ENCODE assay signal across 8 cellular contexts in the genomic region with DNA sequence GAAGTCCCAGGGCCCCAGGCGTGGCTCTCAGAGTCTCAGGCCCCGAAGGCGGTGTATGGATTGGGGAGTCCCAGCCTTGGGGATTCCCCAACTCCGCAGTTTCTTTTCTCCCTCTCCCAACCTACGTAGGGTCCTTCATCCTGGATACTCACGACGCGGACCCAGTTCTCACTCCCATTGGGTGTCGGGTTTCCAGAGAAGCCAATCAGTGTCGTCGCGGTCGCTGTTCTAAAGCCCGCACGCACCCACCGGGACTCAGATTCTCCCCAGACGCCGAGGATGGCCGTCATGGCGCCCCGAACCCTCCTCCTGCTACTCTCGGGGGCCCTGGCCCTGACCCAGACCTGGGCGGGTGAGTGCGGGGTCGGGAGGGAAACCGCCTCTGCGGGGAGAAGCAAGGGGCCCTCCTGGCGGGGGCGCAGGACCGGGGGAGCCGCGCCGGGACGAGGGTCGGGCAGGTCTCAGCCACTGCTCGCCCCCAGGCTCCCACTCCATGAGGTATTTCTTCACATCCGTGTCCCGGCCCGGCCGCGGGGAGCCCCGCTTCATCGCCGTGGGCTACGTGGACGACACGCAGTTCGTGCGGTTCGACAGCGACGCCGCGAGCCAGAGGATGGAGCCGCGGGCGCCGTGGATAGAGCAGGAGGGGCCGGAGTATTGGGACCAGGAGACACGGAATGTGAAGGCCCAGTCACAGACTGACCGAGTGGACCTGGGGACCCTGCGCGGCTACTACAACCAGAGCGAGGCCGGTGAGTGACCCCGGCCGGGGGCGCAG. TPM values are rescaled to one million over a fixed set of nuclear protein-coding genes. Genes with fewer than 3 reads are reported as not detected.
DNase-seq lines count a peak whose midpoint lies in the region; ATAC-seq, FAIRE-seq and TF ChIP-seq lines count a peak whose summit lies in the region.

A gene (plus strand): TSS at position 258 of the 778 bp plus-strand sequence. CDS start 22 bp downstream, at position 280.

- peak; percentile 95 to 96 for ATAC-seq in natural killer cell treated with Interleukin-12 subunit alpha and Interleukin-12 subunit beta and Interleukin-15 and Interleukin-18, amount 100 ng/mL, for 72 hours

- peak within 1 kb of the TSS; percentile 40 for H2AFZ ChIP-seq in Loucy (ENCODE audit: low read length)

- peaks cover 50% of the 10 kb centered on the region for H4K20me1 ChIP-seq in Loucy (ENCODE audit: insufficient read depth, low read length, poor library complexity, severe bottlenecking)

- FAIRE-seq in H54 (lab: Jason Lieb, UNC) = peak; percentile 27

- H3K9me3 ChIP-seq in Loucy (ENCODE audit: insufficient read depth, low read depth, low read length) = no peaks in the 10 kb centered on the region

- TF ChIP-seq CTCF in Loucy (conservative IDR thresholded peaks at IDR 0.05; ENCODE audit: low read length) (0 out of 2 replicates have a peak, but pooled peaks have one; percentile 9), fibroblast of pulmonary artery (IDR thresholded peaks at IDR 0.05; ENCODE audit: low read length, missing control alignments) (no peak)

- peak within 1 kb of the TSS; percentile 99 to 100 for H3K27ac Mint-ChIP-seq in natural killer cell treated with Interleukin-12 subunit alpha and Interleukin-12 subunit beta and Interleukin-15 and Interleukin-18, amount 100 ng/mL, for 72 hours

- H3K9ac ChIP-seq in Loucy (ENCODE audit: low read depth, low read length, poor library complexity, severe bottlenecking) = peak within 1 kb of the TSS; percentile 85

- no peaks in the 10 kb centered on the region for H3K27me3 Mint-ChIP-seq in natural killer cell treated with Interleukin-12 subunit alpha and Interleukin-12 subunit beta and Interleukin-15 and Interleukin-18, amount 100 ng/mL, for 72 hours

- peak within 1 kb of the TSS; percentile 99 for H3K4me3 Mint-ChIP-seq in natural killer cell treated with Interleukin-12 subunit alpha and Interleukin-12 subunit beta and Interleukin-15 and Interleukin-18, amount 100 ng/mL, for 72 hours

- H3K9me3 Mint-ChIP-seq in natural killer cell treated with Interleukin-12 subunit alpha and Interleukin-12 subunit beta and Interleukin-15 and Interleukin-18, amount 100 ng/mL, for 72 hours = no peaks in the 10 kb centered on the region

- TF ChIP-seq POLR2A in H54 (IDR thresholded peaks at IDR 0.05; ENCODE audit: low read depth, low read length) = peak; percentile 84
- peak; percentile 92 for TF ChIP-seq POLR2A in Raji (IDR thresholded peaks at IDR 0.05; ENCODE audit: insufficient read depth, low read depth, low read length)

- H3K36me3 ChIP-seq in Loucy (ENCODE audit: insufficient read depth, low read length) = peaks cover 30% of the 10 kb centered on the region; the same call in 1 of the 2 replicates

- peaks cover 54% of the 10 kb centered on the region for H3K79me2 ChIP-seq in Loucy (ENCODE audit: insufficient read depth, low read length)

- peak within 1 kb of the TSS; percentile 99 for H3K4me2 ChIP-seq in Loucy (ENCODE audit: low read depth, low read length, poor library complexity, severe bottlenecking)

- no peaks in the 10 kb centered on the region for H3K9me2 ChIP-seq in Loucy (replicated peaks; ENCODE audit: low read depth, low read length)

- DNase-seq in EL (peak; percentile 96), H54 (ENCODE audit: insufficient read length, low spot score) (peak; percentile 94), fibroblast of pulmonary artery (ENCODE audit: low read depth) (peak; percentile 96)
- DNase-seq in activated effector memory CD4-positive, alpha-beta T cell treated with Interleukin-2 at 50 U/mL for 16 hours = peak; percentile 88
- DNase-seq in natural killer cell treated with Interleukin-12 subunit alpha and Interleukin-12 subunit beta and Interleukin-15 and Interleukin-18, amount 100 ng/mL, for 72 hours (ENCODE audit: low spot score) = peak; percentile 94
- DNase-seq in stimulated activated naive CD4-positive, alpha-beta T cell treated with Interleukin-2 at 50 U/mL for 16 hours (lab: John Stamatoyannopoulos, UW) = peak; percentile 88

- H3K4me3 ChIP-seq in Loucy (ENCODE audit: low read length, poor library complexity, severe bottlenecking) = peak within 1 kb of the TSS; percentile 79
- H3K4me3 ChIP-seq in fibroblast of pulmonary artery (replicated peaks; ENCODE audit: low read depth, low read length) = peak within 1 kb of the TSS; percentile 84

- no peaks in the 10 kb centered on the region; the same call in 1 of the 2 replicates for H3F3A ChIP-seq in Loucy (ENCODE audit: low read depth)

- peaks cover 27% of the 10 kb centered on the region for H3K36me3 Mint-ChIP-seq in natural killer cell treated with Interleukin-12 subunit alpha and Interleukin-12 subunit beta and Interleukin-15 and Interleukin-18, amount 100 ng/mL, for 72 hours

- peaks cover 6% of the 10 kb centered on the region for H3K27me3 ChIP-seq in Loucy (ENCODE audit: insufficient read depth, low read length, poor library complexity, severe bottlenecking)

- peaks cover 36% of the 10 kb centered on the region for H3K4me1 ChIP-seq in Loucy (ENCODE audit: insufficient read depth, low read length, poor library complexity, severe bottlenecking)

- peaks cover 33 to 48% of the 10 kb centered on the region in 2 donors for H3K4me1 Mint-ChIP-seq in natural killer cell treated with Interleukin-12 subunit alpha and Interleukin-12 subunit beta and Interleukin-15 and Interleukin-18, amount 100 ng/mL, for 72 hours (ENCODE audit: low read depth in 2 of 2)

RNA-seq across cellular contexts. Expression of the gene that starts here (rescaled TPM):
- total RNA-seq in natural killer cell treated with Interleukin-12 subunit alpha and Interleukin-12 subunit beta and Interleukin-15 and Interleukin-18, amount 100 ng/mL, for 72 hours = 1,000 to 10,000 TPM; 1,618 to 3,352 TPM

Comparison
In these comparisons a context has a peak if more than half of its experiments do, and no peak if none do; other contexts are left out.
1. Peak in every context shown above with its lines: DNase-seq, ATAC-seq and H3K4me3 ChIP-seq.